ENCODE assay signal across 2 cellular contexts in the genomic region with DNA sequence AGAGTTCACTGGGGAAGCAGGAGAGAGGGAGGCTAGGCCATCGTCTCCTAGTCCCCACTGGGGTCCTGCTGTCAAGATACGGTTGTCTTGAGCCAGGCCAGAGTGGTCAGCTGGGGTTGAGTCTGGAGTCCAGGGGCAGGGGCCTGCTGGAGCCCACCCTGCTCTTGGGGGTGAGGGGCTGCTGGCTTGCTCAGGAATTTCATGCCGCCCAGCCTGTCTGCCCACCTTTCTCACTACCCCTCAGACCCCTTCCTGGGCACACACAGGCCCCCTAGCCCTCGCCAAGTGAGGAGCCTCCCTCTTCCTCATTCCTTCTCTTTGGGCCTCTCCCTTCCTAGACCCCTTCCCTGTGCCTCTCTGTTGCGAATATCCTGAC.
TF ChIP-seq lines count a peak whose summit lies in the region.

No MANE protein-coding gene starts in this region.

TF ChIP-seq in SK-N-SH, 30 proteins besides CTCF, POLR2A, EP300 and RAD21 (continued from another document):
- no peak for TF ChIP-seq RXRA (IDR thresholded peaks at IDR 0.05; ENCODE audit: borderline replicate concordance, low read depth)
- no peak for TF ChIP-seq SMC3 (IDR thresholded peaks at IDR 0.05; ENCODE audit: low read depth, low read length)
- no peak for TF ChIP-seq ELF1 (IDR thresholded peaks at IDR 0.05)
- no peak for TF ChIP-seq TEAD4 (IDR thresholded peaks at IDR 0.05; ENCODE audit: borderline replicate concordance, insufficient read depth)
- no peak for TF ChIP-seq POLR2AphosphoS5 (IDR thresholded peaks at IDR 0.05; ENCODE audit: low read depth, low read length)
- no peak for TF ChIP-seq MEF2A (IDR thresholded peaks at IDR 0.05; ENCODE audit: borderline replicate concordance, low read depth)
- TF ChIP-seq RCOR1 (IDR thresholded peaks at IDR 0.05; ENCODE audit: low read length) = no peak
- no peak for TF ChIP-seq FOXM1 (IDR thresholded peaks at IDR 0.05; ENCODE audit: low read depth)
- TF ChIP-seq NFIC (IDR thresholded peaks at IDR 0.05; ENCODE audit: borderline replicate concordance) = no peak
- TF ChIP-seq, protein P1, sequence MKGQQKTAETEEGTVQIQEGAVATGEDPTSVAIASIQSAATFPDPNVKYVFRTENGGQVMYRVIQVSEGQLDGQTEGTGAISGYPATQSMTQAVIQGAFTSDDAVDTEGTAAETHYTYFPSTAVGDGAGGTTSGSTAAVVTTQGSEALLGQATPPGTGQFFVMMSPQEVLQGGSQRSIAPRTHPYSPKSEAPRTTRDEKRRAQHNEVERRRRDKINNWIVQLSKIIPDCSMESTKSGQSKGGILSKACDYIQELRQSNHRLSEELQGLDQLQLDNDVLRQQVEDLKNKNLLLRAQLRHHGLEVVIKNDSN (IDR thresholded peaks at IDR 0.05; ENCODE audit: borderline replicate concordance, low read depth) = no peak
- TF ChIP-seq, protein P2, sequence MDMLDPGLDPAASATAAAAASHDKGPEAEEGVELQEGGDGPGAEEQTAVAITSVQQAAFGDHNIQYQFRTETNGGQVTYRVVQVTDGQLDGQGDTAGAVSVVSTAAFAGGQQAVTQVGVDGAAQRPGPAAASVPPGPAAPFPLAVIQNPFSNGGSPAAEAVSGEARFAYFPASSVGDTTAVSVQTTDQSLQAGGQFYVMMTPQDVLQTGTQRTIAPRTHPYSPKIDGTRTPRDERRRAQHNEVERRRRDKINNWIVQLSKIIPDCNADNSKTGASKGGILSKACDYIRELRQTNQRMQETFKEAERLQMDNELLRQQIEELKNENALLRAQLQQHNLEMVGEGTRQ (IDR thresholded peaks at IDR 0.05; ENCODE audit: borderline replicate concordance, low read depth, low read length) = no peak
- TF ChIP-seq, protein P3, sequence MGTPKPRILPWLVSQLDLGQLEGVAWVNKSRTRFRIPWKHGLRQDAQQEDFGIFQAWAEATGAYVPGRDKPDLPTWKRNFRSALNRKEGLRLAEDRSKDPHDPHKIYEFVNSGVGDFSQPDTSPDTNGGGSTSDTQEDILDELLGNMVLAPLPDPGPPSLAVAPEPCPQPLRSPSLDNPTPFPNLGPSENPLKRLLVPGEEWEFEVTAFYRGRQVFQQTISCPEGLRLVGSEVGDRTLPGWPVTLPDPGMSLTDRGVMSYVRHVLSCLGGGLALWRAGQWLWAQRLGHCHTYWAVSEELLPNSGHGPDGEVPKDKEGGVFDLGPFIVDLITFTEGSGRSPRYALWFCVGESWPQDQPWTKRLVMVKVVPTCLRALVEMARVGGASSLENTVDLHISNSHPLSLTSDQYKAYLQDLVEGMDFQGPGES (IDR thresholded peaks at IDR 0.05; ENCODE audit: low read depth, low read length) = no peak

TF ChIP-seq in SK-N-SH treated with all-trans-retinoic acid at 6 μM for 48 hours, 23 proteins besides CTCF, POLR2A, EP300 and RAD21 (continued from another document):
- TF ChIP-seq, protein P4, sequence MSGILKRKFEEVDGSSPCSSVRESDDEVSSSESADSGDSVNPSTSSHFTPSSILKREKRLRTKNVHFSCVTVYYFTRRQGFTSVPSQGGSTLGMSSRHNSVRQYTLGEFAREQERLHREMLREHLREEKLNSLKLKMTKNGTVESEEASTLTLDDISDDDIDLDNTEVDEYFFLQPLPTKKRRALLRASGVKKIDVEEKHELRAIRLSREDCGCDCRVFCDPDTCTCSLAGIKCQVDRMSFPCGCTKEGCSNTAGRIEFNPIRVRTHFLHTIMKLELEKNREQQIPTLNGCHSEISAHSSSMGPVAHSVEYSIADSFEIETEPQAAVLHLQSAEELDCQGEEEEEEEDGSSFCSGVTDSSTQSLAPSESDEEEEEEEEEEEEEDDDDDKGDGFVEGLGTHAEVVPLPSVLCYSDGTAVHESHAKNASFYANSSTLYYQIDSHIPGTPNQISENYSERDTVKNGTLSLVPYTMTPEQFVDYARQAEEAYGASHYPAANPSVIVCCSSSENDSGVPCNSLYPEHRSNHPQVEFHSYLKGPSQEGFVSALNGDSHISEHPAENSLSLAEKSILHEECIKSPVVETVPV (CRISPR knock-in tag; IDR thresholded peaks at IDR 0.05) = no peak
- no peak for TF ChIP-seq ZFP30 (CRISPR knock-in tag; IDR thresholded peaks at IDR 0.05)
